Comparison of ENCODE assay signal across 1 cellular context in the genomic region with DNA sequence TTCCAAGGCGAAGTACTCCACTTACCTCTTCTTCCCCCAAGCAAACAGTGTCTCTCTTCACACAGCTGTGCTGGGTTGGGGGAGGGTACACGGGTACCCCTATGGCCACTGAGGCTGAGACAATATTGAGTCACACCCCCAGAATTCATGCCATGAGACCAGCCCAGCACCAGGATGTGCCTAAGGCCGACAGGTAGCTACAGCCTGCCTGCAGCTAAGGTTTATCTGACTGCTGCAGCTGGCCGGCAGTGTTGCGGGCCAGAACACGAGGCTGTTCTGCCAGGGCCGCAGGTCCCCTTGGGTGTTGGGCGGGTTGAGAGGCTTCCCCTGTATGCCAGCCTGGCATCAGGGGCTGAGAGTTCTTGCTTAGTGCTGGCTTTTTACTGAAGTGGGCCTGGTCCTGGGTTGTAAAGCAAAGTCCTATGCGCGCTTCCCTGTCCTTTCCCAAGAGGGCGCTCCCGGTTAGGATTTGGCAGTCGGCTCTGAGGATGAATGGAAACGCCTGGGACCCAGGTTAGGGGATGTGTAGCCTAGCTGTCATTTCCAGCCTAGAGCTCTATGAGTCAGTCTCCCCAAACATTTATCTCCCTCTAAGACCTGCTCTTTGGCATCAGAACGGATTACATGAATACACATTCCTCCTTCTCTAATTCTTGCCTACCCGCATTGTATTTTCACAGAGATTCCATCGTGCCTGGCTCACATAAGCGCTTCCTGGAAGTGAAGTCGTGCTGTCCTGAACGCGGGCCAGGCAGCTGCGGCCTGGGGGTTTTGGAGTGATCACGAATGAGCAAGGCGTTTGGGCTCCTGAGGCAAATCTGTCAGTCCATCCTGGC.
TF ChIP-seq lines count a peak whose summit lies in the region.

No MANE protein-coding gene starts in this region.

TF ChIP-seq in GM23338, 12 proteins besides CTCF, POLR2A, EP300 and RAD21 (continued from another document):
- TF ChIP-seq, protein P1, sequence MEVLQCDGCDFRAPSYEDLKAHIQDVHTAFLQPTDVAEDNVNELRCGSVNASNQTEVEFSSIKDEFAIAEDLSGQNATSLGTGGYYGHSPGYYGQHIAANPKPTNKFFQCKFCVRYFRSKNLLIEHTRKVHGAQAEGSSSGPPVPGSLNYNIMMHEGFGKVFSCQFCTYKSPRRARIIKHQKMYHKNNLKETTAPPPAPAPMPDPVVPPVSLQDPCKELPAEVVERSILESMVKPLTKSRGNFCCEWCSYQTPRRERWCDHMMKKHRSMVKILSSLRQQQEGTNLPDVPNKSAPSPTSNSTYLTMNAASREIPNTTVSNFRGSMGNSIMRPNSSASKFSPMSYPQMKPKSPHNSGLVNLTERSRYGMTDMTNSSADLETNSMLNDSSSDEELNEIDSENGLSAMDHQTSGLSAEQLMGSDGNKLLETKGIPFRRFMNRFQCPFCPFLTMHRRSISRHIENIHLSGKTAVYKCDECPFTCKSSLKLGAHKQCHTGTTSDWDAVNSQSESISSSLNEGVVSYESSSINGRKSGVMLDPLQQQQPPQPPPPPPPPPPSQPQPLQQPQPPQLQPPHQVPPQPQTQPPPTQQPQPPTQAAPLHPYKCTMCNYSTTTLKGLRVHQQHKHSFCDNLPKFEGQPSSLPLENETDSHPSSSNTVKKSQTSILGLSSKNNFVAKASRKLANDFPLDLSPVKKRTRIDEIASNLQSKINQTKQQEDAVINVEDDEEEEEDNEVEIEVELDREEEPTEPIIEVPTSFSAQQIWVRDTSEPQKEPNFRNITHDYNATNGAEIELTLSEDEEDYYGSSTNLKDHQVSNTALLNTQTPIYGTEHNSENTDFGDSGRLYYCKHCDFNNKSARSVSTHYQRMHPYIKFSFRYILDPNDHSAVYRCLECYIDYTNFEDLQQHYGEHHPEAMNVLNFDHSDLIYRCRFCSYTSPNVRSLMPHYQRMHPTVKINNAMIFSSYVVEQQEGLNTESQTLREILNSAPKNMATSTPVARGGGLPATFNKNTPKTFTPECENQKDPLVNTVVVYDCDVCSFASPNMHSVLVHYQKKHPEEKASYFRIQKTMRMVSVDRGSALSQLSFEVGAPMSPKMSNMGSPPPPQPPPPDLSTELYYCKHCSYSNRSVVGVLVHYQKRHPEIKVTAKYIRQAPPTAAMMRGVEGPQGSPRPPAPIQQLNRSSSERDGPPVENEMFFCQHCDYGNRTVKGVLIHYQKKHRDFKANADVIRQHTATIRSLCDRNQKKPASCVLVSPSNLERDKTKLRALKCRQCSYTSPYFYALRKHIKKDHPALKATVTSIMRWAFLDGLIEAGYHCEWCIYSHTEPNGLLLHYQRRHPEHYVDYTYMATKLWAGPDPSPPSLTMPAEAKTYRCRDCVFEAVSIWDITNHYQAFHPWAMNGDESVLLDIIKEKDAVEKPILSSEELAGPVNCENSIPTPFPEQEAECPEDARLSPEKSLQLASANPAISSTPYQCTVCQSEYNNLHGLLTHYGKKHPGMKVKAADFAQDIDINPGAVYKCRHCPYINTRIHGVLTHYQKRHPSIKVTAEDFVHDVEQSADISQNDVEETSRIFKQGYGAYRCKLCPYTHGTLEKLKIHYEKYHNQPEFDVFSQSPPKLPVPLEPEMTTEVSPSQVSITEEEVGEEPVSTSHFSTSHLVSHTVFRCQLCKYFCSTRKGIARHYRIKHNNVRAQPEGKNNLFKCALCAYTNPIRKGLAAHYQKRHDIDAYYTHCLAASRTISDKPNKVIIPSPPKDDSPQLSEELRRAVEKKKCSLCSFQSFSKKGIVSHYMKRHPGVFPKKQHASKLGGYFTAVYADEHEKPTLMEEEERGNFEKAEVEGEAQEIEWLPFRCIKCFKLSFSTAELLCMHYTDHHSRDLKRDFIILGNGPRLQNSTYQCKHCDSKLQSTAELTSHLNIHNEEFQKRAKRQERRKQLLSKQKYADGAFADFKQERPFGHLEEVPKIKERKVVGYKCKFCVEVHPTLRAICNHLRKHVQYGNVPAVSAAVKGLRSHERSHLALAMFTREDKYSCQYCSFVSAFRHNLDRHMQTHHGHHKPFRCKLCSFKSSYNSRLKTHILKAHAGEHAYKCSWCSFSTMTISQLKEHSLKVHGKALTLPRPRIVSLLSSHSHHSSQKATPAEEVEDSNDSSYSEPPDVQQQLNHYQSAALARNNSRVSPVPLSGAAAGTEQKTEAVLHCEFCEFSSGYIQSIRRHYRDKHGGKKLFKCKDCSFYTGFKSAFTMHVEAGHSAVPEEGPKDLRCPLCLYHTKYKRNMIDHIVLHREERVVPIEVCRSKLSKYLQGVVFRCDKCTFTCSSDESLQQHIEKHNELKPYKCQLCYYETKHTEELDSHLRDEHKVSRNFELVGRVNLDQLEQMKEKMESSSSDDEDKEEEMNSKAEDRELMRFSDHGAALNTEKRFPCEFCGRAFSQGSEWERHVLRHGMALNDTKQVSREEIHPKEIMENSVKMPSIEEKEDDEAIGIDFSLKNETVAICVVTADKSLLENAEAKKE (CRISPR knock-in tag; IDR thresholded peaks at IDR 0.05), result no peak
- TF ChIP-seq CREB1 (CRISPR knock-in tag; IDR thresholded peaks at IDR 0.05; ENCODE audit: low read depth) (no peak), EZH2 (IDR thresholded peaks at IDR 0.05; ENCODE audit: low read depth, unreplicated experiment) (no peak), EZH2phosphoT487 (IDR thresholded peaks at IDR 0.05; ENCODE audit: unreplicated experiment) (no peak), STAT1 (IDR thresholded peaks at IDR 0.05; ENCODE audit: unreplicated experiment) (no peak), ZNF331 (CRISPR knock-in tag; IDR thresholded peaks at IDR 0.05; ENCODE audit: low read depth) (no peak), JUNB (IDR thresholded peaks at IDR 0.05; ENCODE audit: unreplicated experiment) (no peak)
- TF ChIP-seq, protein P2, sequence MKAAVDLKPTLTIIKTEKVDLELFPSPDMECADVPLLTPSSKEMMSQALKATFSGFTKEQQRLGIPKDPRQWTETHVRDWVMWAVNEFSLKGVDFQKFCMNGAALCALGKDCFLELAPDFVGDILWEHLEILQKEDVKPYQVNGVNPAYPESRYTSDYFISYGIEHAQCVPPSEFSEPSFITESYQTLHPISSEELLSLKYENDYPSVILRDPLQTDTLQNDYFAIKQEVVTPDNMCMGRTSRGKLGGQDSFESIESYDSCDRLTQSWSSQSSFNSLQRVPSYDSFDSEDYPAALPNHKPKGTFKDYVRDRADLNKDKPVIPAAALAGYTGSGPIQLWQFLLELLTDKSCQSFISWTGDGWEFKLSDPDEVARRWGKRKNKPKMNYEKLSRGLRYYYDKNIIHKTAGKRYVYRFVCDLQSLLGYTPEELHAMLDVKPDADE (IDR thresholded peaks at IDR 0.05), result no peak
